In genomic region chr11:106022795-106023275, GRCh38 we compare ENCODE assay signal across 8 cellular contexts. TPM values are rescaled to one million over a fixed set of nuclear protein-coding genes. Genes with fewer than 3 reads are reported as not detected.
DNase-seq lines count a peak whose midpoint lies in the region; ATAC-seq and TF ChIP-seq lines count a peak whose summit lies in the region.

No MANE protein-coding gene starts in this region.

- H3K4me1 ChIP-seq in left ventricle myocardium inferior (peaks cover 42% of the 10 kb centered on the region), breast epithelium (no peaks in the 10 kb centered on the region), uterus (peaks cover 4 to 9% of the 10 kb centered on the region in 2 donors)

- peak overlapping the region; percentile 90 for H3K27ac ChIP-seq in left ventricle myocardium inferior (replicated peaks)
- H3K27ac ChIP-seq in breast epithelium, result peak overlapping the region in 1 of 2 donors; percentile 73
- peak overlapping the region; percentile 67 to 79 for H3K27ac ChIP-seq in uterus

- TF ChIP-seq CTCF in left ventricle myocardium inferior (IDR thresholded peaks at IDR 0.05; ENCODE audit: borderline replicate concordance) (no peak), breast epithelium (IDR thresholded peaks at IDR 0.05) (no peak), mesothelial cell of epicardium (IDR thresholded peaks at IDR 0.05; ENCODE audit: unreplicated experiment) (no peak), uterus (IDR thresholded peaks at IDR 0.05) (no peak)

- H3K9me3 ChIP-seq in left ventricle myocardium inferior (replicated peaks) (no peaks in the 10 kb centered on the region), breast epithelium (no peaks in the 10 kb centered on the region), uterus (no peaks in the 10 kb centered on the region)

- intact Hi-C loops in left ventricle myocardium inferior (cut with micrococcal nuclease), result no loop called here
- intact Hi-C loops in left ventricle myocardium superior (cut with micrococcal nuclease), result loop anchor here (10.0 kb wide), 1 partner anchor 52 kb away; the partner anchor contains the start of genes AASDHPPT and KBTBD3
- intact Hi-C loops in breast epithelium (cut with DNase I; ENCODE audit: low total_unique reads), result no loop called here
- intact Hi-C loops in uterus (cut with DNase I; ENCODE audit: low total_unique reads), result no loop called here

- H3K4me3 Mint-ChIP-seq in mesothelial cell of epicardium, result peak overlapping the region; percentile 97

- POLR2A ChIA-PET in HEK293T (lab: Yijun Ruan, JAX), result no interaction called here

- DNase-seq in left ventricle myocardium inferior (no peak), left ventricle myocardium superior (no peak), breast epithelium (ENCODE audit: low spot score in 2 of 2) (no peak), mesothelial cell of epicardium (ENCODE audit: low spot score in 2 of 2, unreplicated experiment in 2 of 2) (no peak), uterus (no peak), HEK293T (ENCODE audit: extremely low spot score) (no peak), SIG-M5 (lab: John Stamatoyannopoulos, UW) (no peak)
- no peak for DNase-seq in stimulated activated CD4-positive, alpha-beta T cell treated with anti-CD3 and anti-CD28 coated beads, Interleukin-1b, Interleukin-23, amount 100 ng/mL, for 48 hours

- TF ChIP-seq POLR2A in breast epithelium (IDR thresholded peaks at IDR 0.05) (no peak), uterus (IDR thresholded peaks at IDR 0.05) (no peak)

- H3K36me3 ChIP-seq in left ventricle myocardium inferior (no peaks in the 10 kb centered on the region), breast epithelium (no peaks in the 10 kb centered on the region), uterus (no peaks in the 10 kb centered on the region)

- peaks cover 15% of the 10 kb centered on the region for H3K9me3 Mint-ChIP-seq in mesothelial cell of epicardium

- CTCF ChIA-PET in HEK293T (lab: Yijun Ruan, JAX), result no interaction called here

- H3K27me3 ChIP-seq in left ventricle myocardium inferior (ENCODE audit: low read depth) (no peaks in the 10 kb centered on the region), breast epithelium (no peaks in the 10 kb centered on the region), uterus (no peaks in the 10 kb centered on the region)

- H3K27ac Mint-ChIP-seq in mesothelial cell of epicardium, result peak overlapping the region; percentile 96

- H3K4me3 ChIP-seq in left ventricle myocardium inferior (peak overlapping the region; percentile 93), breast epithelium (peak overlapping the region; percentile 84 to 92 (median 90)), uterus (peak overlapping the region; percentile 89 to 99)

- peaks cover 4% of the 10 kb centered on the region for H3K36me3 Mint-ChIP-seq in mesothelial cell of epicardium

- no peak for ATAC-seq in left ventricle myocardium superior

- peaks cover 33% of the 10 kb centered on the region for H3K4me1 Mint-ChIP-seq in mesothelial cell of epicardium

- H3K27me3 Mint-ChIP-seq in mesothelial cell of epicardium (ENCODE audit: low read depth), result no peaks in the 10 kb centered on the region

TF ChIP-seq in HEK293T, 16 proteins besides CTCF, POLR2A, EP300 and RAD21:
- TF ChIP-seq FOXM1 (IDR thresholded peaks at IDR 0.05; ENCODE audit: borderline replicate concordance) (no peak), ARNT (IDR thresholded peaks at IDR 0.05) (no peak), SUZ12 (IDR thresholded peaks at IDR 0.05) (no peak), FOXA1 (IDR thresholded peaks at IDR 0.05) (no peak), TARDBP (IDR thresholded peaks at IDR 0.05) (no peak), LEF1 (IDR thresholded peaks at IDR 0.05; ENCODE audit: borderline replicate concordance) (no peak), ZNF384 (IDR thresholded peaks at IDR 0.05) (no peak; the same call in 1 of the 2 replicates), ELF4 (IDR thresholded peaks at IDR 0.05) (no peak), NFRKB (IDR thresholded peaks at IDR 0.05) (no peak), SP1 (IDR thresholded peaks at IDR 0.05) (no peak), PKNOX1 (IDR thresholded peaks at IDR 0.05) (no peak), L3MBTL2 (conservative IDR thresholded peaks at IDR 0.05) (no peak), BHLHE40 (IDR thresholded peaks at IDR 0.05; ENCODE audit: borderline replicate concordance) (no peak), HDGF (IDR thresholded peaks at IDR 0.05; ENCODE audit: borderline replicate concordance) (no peak), CTBP1 (IDR thresholded peaks at IDR 0.05; ENCODE audit: borderline replicate concordance) (no peak)

RNA-seq across cellular contexts. Expression of gene MSANTD4, which starts 0.8 kb away (rescaled TPM):
- total RNA-seq in left ventricle myocardium inferior, result 18.8 TPM
- 18.4 TPM for total RNA-seq in left ventricle myocardium superior
- 10 to 100 TPM; 18.9 to 29.0 (median 22.3) TPM for total RNA-seq in breast epithelium
- total RNA-seq in mesothelial cell of epicardium, result 22.9 to 24.8 TPM (median 24.4 TPM) in 3 replicates
- total RNA-seq in uterus, result 10 to 100 TPM; 22.8 to 57.7 (median 31.6) TPM

RNA-seq across cellular contexts. Expression of gene KBTBD3, which starts 54.3 kb away (rescaled TPM):
- total RNA-seq in left ventricle myocardium inferior (13.8 TPM), left ventricle myocardium superior (10.0 TPM), breast epithelium (10 to 100 TPM in 2 of 3 donors, 1 to 10 TPM in 1; 5.0 to 15.4 (median 13.6) TPM), mesothelial cell of epicardium (2.8 to 4.1 TPM (median 3.5 TPM) in 3 replicates), uterus (10 to 100 TPM in 1 of 4 donors, 1 to 10 TPM in 3; 2.6 to 15.0 (median 8.5) TPM)

RNA-seq across cellular contexts. Expression of gene AASDHPPT, which starts 54.6 kb away (rescaled TPM):
- total RNA-seq in left ventricle myocardium inferior (31.1 TPM), left ventricle myocardium superior (37.7 TPM), breast epithelium (10 to 100 TPM; 28.6 to 59.7 (median 36.4) TPM), mesothelial cell of epicardium (59.6 to 64.7 TPM (median 62.1 TPM) in 3 replicates), uterus (10 to 100 TPM in 3 of 4 donors, 1 to 10 TPM in 1; 5.9 to 87.0 (median 27.5) TPM)
